In genomic region chr1:11733351-11733750, GRCh38 we compare ENCODE assay signal across 19 cellular contexts. TPM values are rescaled to one million over a fixed set of nuclear protein-coding genes. Genes with fewer than 3 reads are reported as not detected.
DNase-seq lines count a peak whose midpoint lies in the region; ATAC-seq and TF ChIP-seq lines count a peak whose summit lies in the region.
"Had no signal": no experiment of that assay in that cellular context is flagged by ENCODE, and none has a peak within 500 bp of the region (broad histone marks: within the 10 kb centered on the region; RNA-seq: fewer than 3 reads in every experiment).

No MANE protein-coding gene starts in this region.

- DNase-seq in activated naive CD4-positive, alpha-beta T cell treated with anti-CD3 and anti-CD28 coated beads for 36 hours = no peak
- no peak for DNase-seq in activated naive CD4-positive, alpha-beta T cell treated with anti-CD3 and anti-CD28 coated beads, Interleukin-2, amount 50 U/mL, for 72 hours (ENCODE audit: low spot score in 2 of 2)
- DNase-seq in DMS79 treated with DMSO at 0.1 percent for 48 hours (lab: John Stamatoyannopoulos, UW) (no peak), NCI-H2227 treated with DMSO at 0.1 percent for 48 hours (lab: John Stamatoyannopoulos, UW) (no peak), COLO668 (lab: John Stamatoyannopoulos, UW; ENCODE audit: unreplicated experiment) (no peak), middle frontal gyrus (ENCODE audit: extremely low spot score, low spot score) (no peak)
- DNase-seq: DMS53, MM.1S, NCI-H1105, NCI-H187, Peyer's patch, Right ventricle myocardium superior had no signal

- no peaks in the 10 kb centered on the region for H3K9me3 Mint-ChIP-seq in activated naive CD4-positive, alpha-beta T cell treated with anti-CD3 and anti-CD28 coated beads for 36 hours
- no peaks in the 10 kb centered on the region for H3K9me3 Mint-ChIP-seq in activated naive CD4-positive, alpha-beta T cell treated with anti-CD3 and anti-CD28 coated beads, Interleukin-2, amount 50 U/mL, for 72 hours

- peaks cover 51% of the 10 kb centered on the region for H3K4me1 Mint-ChIP-seq in activated naive CD4-positive, alpha-beta T cell treated with anti-CD3 and anti-CD28 coated beads for 36 hours (ENCODE audit: low read depth)

- intact Hi-C loops in activated naive CD4-positive, alpha-beta T cell treated with anti-CD3 and anti-CD28 coated beads for 36 hours (cut with micrococcal nuclease) = loop anchor here (5.0 kb wide), 1 partner anchor 51 kb away; the partner anchor contains the start of gene MAD2L2

- no peaks in the 10 kb centered on the region for H3K36me3 Mint-ChIP-seq in activated naive CD4-positive, alpha-beta T cell treated with anti-CD3 and anti-CD28 coated beads for 36 hours (ENCODE audit: low read depth)
- peaks cover 0 to 5% of the 10 kb centered on the region in 2 donors for H3K36me3 Mint-ChIP-seq in activated naive CD4-positive, alpha-beta T cell treated with anti-CD3 and anti-CD28 coated beads, Interleukin-2, amount 50 U/mL, for 72 hours

- no peak overlapping the region for H3K4me3 Mint-ChIP-seq in activated naive CD4-positive, alpha-beta T cell treated with anti-CD3 and anti-CD28 coated beads for 36 hours

- H3K27me3 Mint-ChIP-seq in activated naive CD4-positive, alpha-beta T cell treated with anti-CD3 and anti-CD28 coated beads for 36 hours (ENCODE audit: low read depth) = no peaks in the 10 kb centered on the region

- no peaks in the 10 kb centered on the region for H3K9me3 ChIP-seq in gastroesophageal sphincter
- H3K9me3 ChIP-seq in neutrophil = no peaks in the 10 kb centered on the region
- H3K9me3 ChIP-seq: Peyer's patch had no signal

- H3K27ac Mint-ChIP-seq in activated naive CD4-positive, alpha-beta T cell treated with anti-CD3 and anti-CD28 coated beads for 36 hours = peak overlapping the region; percentile 41
- H3K27ac Mint-ChIP-seq in activated naive CD4-positive, alpha-beta T cell treated with anti-CD3 and anti-CD28 coated beads, Interleukin-2, amount 50 U/mL, for 72 hours = no peak overlapping the region

- no peak for ATAC-seq in activated naive CD4-positive, alpha-beta T cell treated with anti-CD3 and anti-CD28 coated beads, Interleukin-2, amount 50 U/mL, for 72 hours
- ATAC-seq in gastroesophageal sphincter = no peak
- ATAC-seq: HepG2 had no signal

- H3K27ac ChIP-seq in gastroesophageal sphincter (peak overlapping the region in 3 of 4 donors; percentile 39 to 84 (median 84)), neutrophil (peak overlapping the region; percentile 98)
- H3K27ac ChIP-seq: C4-2B had no signal

- H3K27me3 ChIP-seq in gastroesophageal sphincter (no peaks in the 10 kb centered on the region), neutrophil (no peaks in the 10 kb centered on the region)
- H3K27me3 ChIP-seq: Peyer's patch had no signal

- H3K4me1 ChIP-seq in gastroesophageal sphincter (peaks cover 0 to 77% (median 29%) of the 10 kb centered on the region in 3 donors), neutrophil (ENCODE audit: control insufficient read depth in 1 of 2, insufficient read depth in 1 of 2, low read depth in 1 of 2, low read length in 1 of 2) (peaks cover 91 to 94% of the 10 kb centered on the region in 2 experiments)

- H3K36me3 ChIP-seq in gastroesophageal sphincter (no peaks in the 10 kb centered on the region), neutrophil (no peaks in the 10 kb centered on the region)
- H3K36me3 ChIP-seq: Peyer's patch had no signal

- WGBS in gastroesophageal sphincter (ENCODE audit: low coverage in 1 of 2), 2 donors = 82 to 100% methylated on average over 1 to 3 of the region's 3 CpGs

- CTCF ChIA-PET in activated naive CD4-positive, alpha-beta T cell treated with anti-CD3 and anti-CD28 coated beads for 36 hours (lab: Charles Lee) = no interaction called here

- TF ChIP-seq CTCF in gastroesophageal sphincter (IDR thresholded peaks at IDR 0.05) (no peak), neutrophil (IDR thresholded peaks at IDR 0.05) (no peak)

- no peak for TF ChIP-seq POLR2A in gastroesophageal sphincter (IDR thresholded peaks at IDR 0.05)

- TF ChIP-seq EP300 in gastroesophageal sphincter (IDR thresholded peaks at IDR 0.05) = no peak

- H3K4me3 ChIP-seq in gastroesophageal sphincter (no peak overlapping the region), neutrophil (ENCODE audit: low read depth in 1 of 2, low read length in 1 of 2) (no peak overlapping the region)
- H3K4me3 ChIP-seq: Peyer's patch had no signal

RNA-seq across cellular contexts. Expression of gene AGTRAP, which starts 2.6 kb away (rescaled TPM):
- 10 to 100 TPM; 20.3 to 21.7 TPM for total RNA-seq in activated naive CD4-positive, alpha-beta T cell treated with anti-CD3 and anti-CD28 coated beads for 36 hours
- 10 to 100 TPM in 1 of 2 donors, 1 to 10 TPM in 1; 9.7 to 24.1 TPM for total RNA-seq in activated naive CD4-positive, alpha-beta T cell treated with anti-CD3 and anti-CD28 coated beads, Interleukin-2, amount 50 U/mL, for 72 hours
- total RNA-seq in gastroesophageal sphincter = 10 to 100 TPM; 32.2 to 56.4 (median 40.5) TPM

RNA-seq across cellular contexts. Expression of gene C1orf167, which starts 28.6 kb away (rescaled TPM):
- not detected for total RNA-seq in activated naive CD4-positive, alpha-beta T cell treated with anti-CD3 and anti-CD28 coated beads for 36 hours
- total RNA-seq in activated naive CD4-positive, alpha-beta T cell treated with anti-CD3 and anti-CD28 coated beads, Interleukin-2, amount 50 U/mL, for 72 hours = not detected
- 1 to 10 TPM in 2 of 4 donors, under 1 TPM in 2; 0.35 to 1.4 (median 0.75) TPM for total RNA-seq in gastroesophageal sphincter
- total RNA-seq: A172, H4, HepG2, NCI-H460, Peyer's patch had no signal

RNA-seq across cellular contexts. Expression of gene DRAXIN, which starts 41.8 kb away (rescaled TPM):
- total RNA-seq in activated naive CD4-positive, alpha-beta T cell treated with anti-CD3 and anti-CD28 coated beads for 36 hours = under 1 TPM; 0.26 to 0.30 TPM
- under 1 TPM; 0.04 to 0.46 TPM for total RNA-seq in activated naive CD4-positive, alpha-beta T cell treated with anti-CD3 and anti-CD28 coated beads, Interleukin-2, amount 50 U/mL, for 72 hours
- under 1 TPM in 3 of 4 donors, not detected in 1; 0.08 to 0.16 (median 0.12) TPM for total RNA-seq in gastroesophageal sphincter
- total RNA-seq: H4, Peyer's patch had no signal

RNA-seq across cellular contexts. Expression of gene MAD2L2, which starts 52.4 kb away (rescaled TPM):
- 10 to 100 TPM; 86.7 to 88.3 TPM for total RNA-seq in activated naive CD4-positive, alpha-beta T cell treated with anti-CD3 and anti-CD28 coated beads for 36 hours
- total RNA-seq in activated naive CD4-positive, alpha-beta T cell treated with anti-CD3 and anti-CD28 coated beads, Interleukin-2, amount 50 U/mL, for 72 hours = 100 to 1,000 TPM in 1 of 2 donors, 10 to 100 TPM in 1; 76.7 to 115 TPM
- total RNA-seq in gastroesophageal sphincter = 10 to 100 TPM; 19.4 to 43.7 (median 24.3) TPM
